Comparison of ENCODE assay signal across 8 cellular contexts in genomic region chr11:46392421-46393230, GRCh38. TPM values are rescaled to one million over a fixed set of nuclear protein-coding genes. Genes with fewer than 3 reads are reported as not detected.
DNase-seq lines count a peak whose midpoint lies in the region; ATAC-seq and TF ChIP-seq lines count a peak whose summit lies in the region.

No MANE protein-coding gene starts in this region.

- TF ChIP-seq CTCF in GM10266 (IDR thresholded peaks at IDR 0.05; ENCODE audit: control insufficient read depth, insufficient read depth, low read depth, missing control alignments): no peak
- no peak for TF ChIP-seq CTCF in epithelial cell of esophagus (IDR thresholded peaks at IDR 0.05; ENCODE audit: insufficient read depth, low read depth, low read length, missing control alignments)
- no peak for TF ChIP-seq CTCF in mucosa of descending colon (IDR thresholded peaks at IDR 0.05)

- H3K4me3 ChIP-seq in epithelial cell of esophagus (ENCODE audit: low read length) (peak overlapping the region; percentile 16), mucosa of descending colon (no peak overlapping the region)

- no peaks in the 10 kb centered on the region for H3K36me3 ChIP-seq in mucosa of descending colon (ENCODE audit: low read depth)

- peak; percentile 96 for DNase-seq in GM10266 (ENCODE audit: extremely low spot score)
- peak; percentile 73 to 80 for DNase-seq in NOMO-1 (lab: John Stamatoyannopoulos, UW; ENCODE audit: unreplicated experiment in 2 of 2)
- peak; percentile 64 for DNase-seq in activated T-cell treated with anti-CD3 and anti-CD28 coated beads for 24 hours (ENCODE audit: low read depth)
- DNase-seq in epithelial cell of esophagus (ENCODE audit: low read depth): peak; percentile 81
- DNase-seq in mucosa of descending colon: peak; percentile 86 to 92 (median 88)
- peak; percentile 63 to 64 for DNase-seq in stimulated activated CD8-positive, alpha-beta memory T cell treated with anti-CD3 and anti-CD28 coated beads, Interleukin-15, amount 100 ng/mL, for 48 hours (ENCODE audit: low read depth in 2 of 2)
- no peak for DNase-seq in NCI-H510A treated with DMSO at 0.1 percent for 48 hours (lab: John Stamatoyannopoulos, UW)

- H3K4me1 ChIP-seq in mucosa of descending colon (ENCODE audit: low read depth): peaks cover 40% of the 10 kb centered on the region

- ATAC-seq in HG02678 (IDR thresholded peaks at IDR 0.05; ENCODE audit: unreplicated experiment) (peak; percentile 70), mucosa of descending colon (peak; percentile 88)

- H3K9me3 ChIP-seq in mucosa of descending colon: no peaks in the 10 kb centered on the region

- intact Hi-C loops in mucosa of descending colon (cut with DNase I, micrococcal nuclease): loop anchor here in 1 of 2 donors (5.0 kb wide), 1 partner anchor 145 kb away; no protein-coding TSS in a partner anchor

RNA-seq across cellular contexts. Expression of gene CHRM4, which starts 1.1 kb away (rescaled TPM):
- total RNA-seq in mucosa of descending colon: 1 to 10 TPM in 2 of 3 donors, under 1 TPM in 1; 0.32 to 6.0 (median 3.1) TPM

RNA-seq across cellular contexts. Expression of gene MDK, which starts 11.2 kb away (rescaled TPM):
- 100 to 1,000 TPM; 103 to 672 (median 193) TPM for total RNA-seq in mucosa of descending colon

RNA-seq across cellular contexts. Expression of gene DGKZ, which starts 45.4 kb away (rescaled TPM):
- total RNA-seq in mucosa of descending colon: 10 to 100 TPM; 41.2 to 49.6 (median 47.2) TPM
